Comparison of ENCODE assay signal across 1 cellular context in the genomic region with DNA sequence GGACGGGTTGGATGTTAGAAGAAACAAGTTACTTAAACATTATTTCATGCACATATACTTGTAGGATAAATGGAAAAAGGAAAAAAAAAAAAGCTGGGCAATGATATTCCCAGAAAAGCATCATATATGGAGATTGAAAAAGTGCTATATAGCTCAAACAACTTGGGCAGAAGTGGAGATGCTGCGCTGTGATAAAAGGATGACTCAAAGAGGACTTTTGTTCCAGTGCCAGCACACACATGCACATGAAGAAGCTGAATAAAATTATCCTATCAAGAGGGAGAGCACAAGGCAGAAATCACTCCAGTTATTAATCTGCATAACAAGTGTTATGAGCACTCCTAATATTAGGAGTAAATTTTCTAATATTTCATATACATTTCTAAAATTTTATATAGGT.
TF ChIP-seq lines count a peak whose summit lies in the region.

No MANE protein-coding gene starts in this region.

TF ChIP-seq in SK-N-SH treated with all-trans-retinoic acid at 6 μM for 48 hours, 23 proteins besides CTCF, POLR2A, EP300 and RAD21 (continued from another document):
- TF ChIP-seq, protein P1, sequence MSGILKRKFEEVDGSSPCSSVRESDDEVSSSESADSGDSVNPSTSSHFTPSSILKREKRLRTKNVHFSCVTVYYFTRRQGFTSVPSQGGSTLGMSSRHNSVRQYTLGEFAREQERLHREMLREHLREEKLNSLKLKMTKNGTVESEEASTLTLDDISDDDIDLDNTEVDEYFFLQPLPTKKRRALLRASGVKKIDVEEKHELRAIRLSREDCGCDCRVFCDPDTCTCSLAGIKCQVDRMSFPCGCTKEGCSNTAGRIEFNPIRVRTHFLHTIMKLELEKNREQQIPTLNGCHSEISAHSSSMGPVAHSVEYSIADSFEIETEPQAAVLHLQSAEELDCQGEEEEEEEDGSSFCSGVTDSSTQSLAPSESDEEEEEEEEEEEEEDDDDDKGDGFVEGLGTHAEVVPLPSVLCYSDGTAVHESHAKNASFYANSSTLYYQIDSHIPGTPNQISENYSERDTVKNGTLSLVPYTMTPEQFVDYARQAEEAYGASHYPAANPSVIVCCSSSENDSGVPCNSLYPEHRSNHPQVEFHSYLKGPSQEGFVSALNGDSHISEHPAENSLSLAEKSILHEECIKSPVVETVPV (CRISPR knock-in tag; IDR thresholded peaks at IDR 0.05) = no peak
- TF ChIP-seq ESRRG (CRISPR knock-in tag; IDR thresholded peaks at IDR 0.05) (no peak), GLIS3 (CRISPR knock-in tag; IDR thresholded peaks at IDR 0.05) (no peak), ISL1 (CRISPR knock-in tag; IDR thresholded peaks at IDR 0.05) (no peak), PPARA (CRISPR knock-in tag; IDR thresholded peaks at IDR 0.05; ENCODE audit: borderline replicate concordance) (no peak), ZFP30 (CRISPR knock-in tag; IDR thresholded peaks at IDR 0.05) (no peak), BACH2 (CRISPR knock-in tag; IDR thresholded peaks at IDR 0.05; ENCODE audit: borderline replicate concordance) (no peak), ZNF565 (CRISPR knock-in tag; conservative IDR thresholded peaks at IDR 0.05; ENCODE audit: low read depth) (no peak), ZNF8 (CRISPR knock-in tag; IDR thresholded peaks at IDR 0.05) (no peak), TCF4 (CRISPR knock-in tag; IDR thresholded peaks at IDR 0.05; ENCODE audit: borderline replicate concordance) (no peak), TSHZ2 (CRISPR knock-in tag; IDR thresholded peaks at IDR 0.05) (no peak), RARB (CRISPR knock-in tag; IDR thresholded peaks at IDR 0.05) (no peak), TOX (CRISPR knock-in tag; IDR thresholded peaks at IDR 0.05; ENCODE audit: borderline replicate concordance) (no peak), ZC3H10 (CRISPR knock-in tag; IDR thresholded peaks at IDR 0.05) (no peak)
